ENCODE assay signal across 17 cellular contexts in genomic region chr13:45621950-45622349, GRCh38. TPM values are rescaled to one million over a fixed set of nuclear protein-coding genes. Genes with fewer than 3 reads are reported as not detected.
A peak's percentile ranks its signal among the peaks of the same experiment; 100 is the strongest.
DNase-seq lines count a peak whose midpoint lies in the region; FAIRE-seq and TF ChIP-seq lines count a peak whose summit lies in the region.
"Had no signal": no experiment of that assay in that cellular context is flagged by ENCODE, and none has a peak within 500 bp of the region (broad histone marks: within the 10 kb centered on the region; RNA-seq: fewer than 3 reads in every experiment).

No MANE protein-coding gene starts in this region.

- H3K27me3 ChIP-seq in BLaER1, result no peaks in the 10 kb centered on the region
- no peaks in the 10 kb centered on the region for H3K27me3 ChIP-seq in NT2/D1 (ENCODE audit: insufficient read depth, insufficient read length)
- no peaks in the 10 kb centered on the region for H3K27me3 ChIP-seq in iPS-15b (ENCODE audit: control insufficient read depth, insufficient read depth, low read length)
- H3K27me3 ChIP-seq in right atrium auricular region, result peaks cover 0 to 5% of the 10 kb centered on the region in 2 donors

- H3K36me3 ChIP-seq in BLaER1, result no peaks in the 10 kb centered on the region
- no peaks in the 10 kb centered on the region for H3K36me3 ChIP-seq in NT2/D1 (ENCODE audit: insufficient read depth, insufficient read length, low read length)
- H3K36me3 ChIP-seq in iPS-15b (ENCODE audit: control insufficient read depth, insufficient read depth, low read length), result no peaks in the 10 kb centered on the region
- no peaks in the 10 kb centered on the region for H3K36me3 ChIP-seq in right atrium auricular region

- H3K9ac ChIP-seq in BLaER1 (no peak overlapping the region), NT2/D1 (ENCODE audit: insufficient read length, low read depth) (no peak overlapping the region), iPS-15b (ENCODE audit: low read depth, low read length) (peak overlapping the region; percentile 12)

- no peak for FAIRE-seq in frontal cortex (lab: Jason Lieb, UNC)
- FAIRE-seq: GM18507 had no signal

- H3K9me3 ChIP-seq in BLaER1 (0 out of 2 replicates have a peak, but pooled peaks cover 5% of the 10 kb centered on the region), NT2/D1 (ENCODE audit: insufficient read depth, low read length) (no peaks in the 10 kb centered on the region), iPS-15b (ENCODE audit: control insufficient read depth, insufficient read depth, low read length) (no peaks in the 10 kb centered on the region), right atrium auricular region (peaks cover 0 to 6% of the 10 kb centered on the region in 2 donors)

- DNase-seq in ELF-1 (ENCODE audit: low read depth, low spot score) (peak; percentile 76), NT2/D1 (ENCODE audit: low read depth, low spot score) (peak; percentile 35), DMS79 treated with DMSO at 0.1 percent for 48 hours (lab: John Stamatoyannopoulos, UW) (no peak), right atrium auricular region (ENCODE audit: low spot score) (no peak), frontal cortex (ENCODE audit: low spot score in 2 of 2) (no peak)
- DNase-seq: ACHN; CD8-positive, alpha-beta memory T cell; HCEC 1CT; Kasumi-1; NCI-H1105 treated with DMSO at 0.1 percent for 48 hours; NCI-H2081 treated with DMSO at 0.1 percent for 48 hours; NCI-H226; NCI-H526; PC-9 had no signal

- H3K4me1 ChIP-seq in BLaER1, result 0 out of 2 replicates have a peak, but pooled peaks cover 6% of the 10 kb centered on the region
- H3K4me1 ChIP-seq in NT2/D1 (ENCODE audit: insufficient read depth, insufficient read length), result no peaks in the 10 kb centered on the region
- H3K4me1 ChIP-seq in iPS-15b (ENCODE audit: control insufficient read depth, insufficient read depth, low read length), result peaks cover 8% of the 10 kb centered on the region
- no peaks in the 10 kb centered on the region for H3K4me1 ChIP-seq in right atrium auricular region

- TF ChIP-seq CTCF in right atrium auricular region (IDR thresholded peaks at IDR 0.05), result no peak

- H3K27ac ChIP-seq in BLaER1 (no peak overlapping the region), right atrium auricular region (no peak overlapping the region)
- H3K27ac ChIP-seq: PC-9 had no signal

- no peaks in the 10 kb centered on the region for H4K20me1 ChIP-seq in BLaER1

- H3K4me3 ChIP-seq in BLaER1 (no peak overlapping the region), NT2/D1 (ENCODE audit: insufficient read length, low read depth) (no peak overlapping the region), iPS-15b (ENCODE audit: low read depth, low read length) (peak overlapping the region; percentile 30), right atrium auricular region (no peak overlapping the region)
- H3K4me3 ChIP-seq: PC-9 had no signal

- 0 out of 2 replicates have a peak overlapping the region, but pooled peaks have one; percentile 1 for H3K4me2 ChIP-seq in BLaER1
- H3K4me2 ChIP-seq: PC-9 had no signal

RNA-seq across cellular contexts. Expression of gene ERICH6B, which starts 6.4 kb away (rescaled TPM):
- not detected for total RNA-seq in right atrium auricular region
- not detected for total RNA-seq in frontal cortex
- total RNA-seq: CD8-positive, alpha-beta memory T cell; PC-9 had no signal

Comparison
In these comparisons a context has a peak if more than half of its experiments do, and no peak if none do; other contexts are left out.
1. DNase-seq: peak in ELF-1 (single experiment) and NT2/D1 (single experiment); none in DMS79 treated with DMSO at 0.1 percent for 48 hours (single experiment), right atrium auricular region (single experiment) and frontal cortex (0 of 2).